Comparison of ENCODE assay signal across 20 cellular contexts in the genomic region with DNA sequence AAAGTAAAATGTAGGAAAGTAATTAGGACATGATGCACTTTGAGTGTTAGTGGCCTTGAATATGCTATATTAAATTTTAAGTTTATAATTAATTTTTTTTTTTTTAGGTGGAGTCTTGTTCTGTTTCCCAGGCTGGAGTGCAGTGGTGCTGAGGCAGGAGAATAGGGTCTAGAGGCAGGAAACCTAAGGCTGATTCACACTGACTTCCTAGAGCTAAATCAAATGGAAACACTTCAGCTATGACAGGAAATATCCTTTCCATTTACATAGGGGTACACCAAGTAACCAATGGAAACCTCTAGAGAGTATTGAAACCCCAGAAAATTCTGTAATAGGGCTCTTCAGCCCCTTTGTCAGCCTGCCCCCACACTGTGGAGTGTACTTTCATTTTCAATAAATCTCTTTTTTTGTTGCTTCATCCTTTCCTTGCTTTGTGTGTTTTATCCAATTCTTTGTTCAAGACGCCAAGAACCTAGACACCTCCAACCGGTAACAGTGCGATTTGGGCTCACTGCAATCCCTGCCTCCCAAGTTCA. TPM values are rescaled to one million over a fixed set of nuclear protein-coding genes. Genes with fewer than 3 reads are reported as not detected.
DNase-seq lines count a peak whose midpoint lies in the region; ATAC-seq and TF ChIP-seq lines count a peak whose summit lies in the region.
"Had no signal": no experiment of that assay in that cellular context is flagged by ENCODE, and none has a peak within 500 bp of the region (broad histone marks: within the 10 kb centered on the region; RNA-seq: fewer than 3 reads in every experiment).

No MANE protein-coding gene starts in this region.

- no peak overlapping the region for H3K27ac Mint-ChIP-seq in activated T-cell treated with anti-CD3 and anti-CD28 coated beads, Interleukin-2, amount 50 U/mL, for 72 hours
- peak overlapping the region; percentile 76 for H3K27ac Mint-ChIP-seq in activated naive CD8-positive, alpha-beta T cell
- peak overlapping the region; percentile 70 for H3K27ac Mint-ChIP-seq in progenitor cell of endocrine pancreas
- H3K27ac Mint-ChIP-seq: activated B cell treated with CpG ODN at 0.5 μM for 24 hours, neural progenitor cell had no signal

- peak overlapping the region; percentile 52 for H3K27ac ChIP-seq in C4-2B
- H3K27ac ChIP-seq: KMS-11, neural progenitor cell, Peyer's patch had no signal

- H3K36me3 Mint-ChIP-seq in activated T-cell treated with anti-CD3 and anti-CD28 coated beads, Interleukin-2, amount 50 U/mL, for 72 hours (ENCODE audit: insufficient read depth in 2 of 2) = no peaks in the 10 kb centered on the region
- no peaks in the 10 kb centered on the region for H3K36me3 Mint-ChIP-seq in activated naive CD8-positive, alpha-beta T cell
- no peaks in the 10 kb centered on the region for H3K36me3 Mint-ChIP-seq in progenitor cell of endocrine pancreas (ENCODE audit: insufficient read depth)
- H3K36me3 Mint-ChIP-seq: neural progenitor cell had no signal

- DNase-seq in activated T-cell treated with anti-CD3 and anti-CD28 coated beads, Interleukin-2, amount 50 U/mL, for 72 hours = no peak
- DNase-seq in activated T-cell treated with anti-CD3 and anti-CD28 coated beads, Interleukin-2, amount 50 U/mL, for 48 hours = no peak
- DNase-seq in progenitor cell of endocrine pancreas (ENCODE audit: low spot score, unreplicated experiment) (no peak), Kasumi-1 (lab: John Stamatoyannopoulos, UW) (no peak)
- DNase-seq: activated B cell treated with CpG ODN at 0.5 μM for 24 hours, DND-41, dorsolateral prefrontal cortex, GOT3, head of caudate nucleus, MV-4-11, NCI-H146, NCI-H2171, NCI-H524 treated with DMSO at 0.1 percent for 48 hours, Peyer's patch had no signal

- H3K27me3 Mint-ChIP-seq in activated T-cell treated with anti-CD3 and anti-CD28 coated beads, Interleukin-2, amount 50 U/mL, for 72 hours (ENCODE audit: low read depth) = no peaks in the 10 kb centered on the region
- H3K27me3 Mint-ChIP-seq in activated naive CD8-positive, alpha-beta T cell = no peaks in the 10 kb centered on the region
- no peaks in the 10 kb centered on the region for H3K27me3 Mint-ChIP-seq in progenitor cell of endocrine pancreas
- H3K27me3 Mint-ChIP-seq: activated B cell treated with CpG ODN at 0.5 μM for 24 hours had no signal

- peak; percentile 13 to 51 for ATAC-seq in activated T-cell treated with anti-CD3 and anti-CD28 coated beads, Interleukin-2, amount 50 U/mL, for 72 hours (replicated peaks in 1 of 2)
- ATAC-seq in HG03095 (IDR thresholded peaks at IDR 0.05; ENCODE audit: unreplicated experiment) (no peak), HG02884 (IDR thresholded peaks at IDR 0.05; ENCODE audit: unreplicated experiment) (no peak)

- H3K4me3 Mint-ChIP-seq in activated T-cell treated with anti-CD3 and anti-CD28 coated beads, Interleukin-2, amount 50 U/mL, for 72 hours = peak overlapping the region in 1 of 2 donors; percentile 45
- no peak overlapping the region for H3K4me3 Mint-ChIP-seq in activated naive CD8-positive, alpha-beta T cell
- no peak overlapping the region for H3K4me3 Mint-ChIP-seq in progenitor cell of endocrine pancreas (ENCODE audit: low read depth)
- H3K4me3 Mint-ChIP-seq: activated B cell treated with CpG ODN at 0.5 μM for 24 hours, neural progenitor cell had no signal

- TF ChIP-seq CTCF in C4-2B (conservative IDR thresholded peaks at IDR 0.05) = no peak
- TF ChIP-seq CTCF in progenitor cell of endocrine pancreas (IDR thresholded peaks at IDR 0.05; ENCODE audit: unreplicated experiment) = no peak

- H3K9me3 Mint-ChIP-seq in activated T-cell treated with anti-CD3 and anti-CD28 coated beads, Interleukin-2, amount 50 U/mL, for 72 hours = no peaks in the 10 kb centered on the region
- no peaks in the 10 kb centered on the region for H3K9me3 Mint-ChIP-seq in activated naive CD8-positive, alpha-beta T cell (ENCODE audit: low read depth)
- no peaks in the 10 kb centered on the region for H3K9me3 Mint-ChIP-seq in progenitor cell of endocrine pancreas (ENCODE audit: low read depth)
- H3K9me3 Mint-ChIP-seq: activated B cell treated with CpG ODN at 0.5 μM for 24 hours, neural progenitor cell had no signal

- H3K4me1 Mint-ChIP-seq in activated T-cell treated with anti-CD3 and anti-CD28 coated beads, Interleukin-2, amount 50 U/mL, for 72 hours (ENCODE audit: low read depth) = peaks cover 16% of the 10 kb centered on the region
- peaks cover 4% of the 10 kb centered on the region for H3K4me1 Mint-ChIP-seq in activated naive CD8-positive, alpha-beta T cell (ENCODE audit: low read depth)
- peaks cover 11% of the 10 kb centered on the region for H3K4me1 Mint-ChIP-seq in progenitor cell of endocrine pancreas (ENCODE audit: low read depth)

RNA-seq across cellular contexts. Expression of a gene that starts 17.9 kb away (rescaled TPM):
- 100 to 1,000 TPM; 108 to 110 TPM for total RNA-seq in activated T-cell treated with anti-CD3 and anti-CD28 coated beads, Interleukin-2, amount 50 U/mL, for 72 hours
- total RNA-seq in progenitor cell of endocrine pancreas = 142 and 145 TPM in 2 replicates

RNA-seq across cellular contexts. Expression of a gene that starts 50.4 kb away (rescaled TPM):
- total RNA-seq in activated T-cell treated with anti-CD3 and anti-CD28 coated beads, Interleukin-2, amount 50 U/mL, for 72 hours = 100 to 1,000 TPM; 131 to 142 TPM
- 98.0 and 109 TPM in 2 replicates for total RNA-seq in progenitor cell of endocrine pancreas

RNA-seq across cellular contexts. Expression of a gene that starts 57.1 kb away (rescaled TPM):
- 10 to 100 TPM; 46.2 to 56.2 TPM for total RNA-seq in activated T-cell treated with anti-CD3 and anti-CD28 coated beads, Interleukin-2, amount 50 U/mL, for 72 hours
- total RNA-seq in progenitor cell of endocrine pancreas = 61.0 and 63.6 TPM in 2 replicates

Comparison
In these comparisons a context has a peak if more than half of its experiments do, and no peak if none do; other contexts are left out.
1. ATAC-seq: peak in activated T-cell treated with anti-CD3 and anti-CD28 coated beads, Interleukin-2, amount 50 U/mL, for 72 hours (2 of 2); none in HG03095 (single experiment) and HG02884 (single experiment).